In genomic region chr6:135331002-135331401, GRCh38 we compare ENCODE assay signal across 17 cellular contexts.
DNase-seq lines count a peak whose midpoint lies in the region; ATAC-seq and TF ChIP-seq lines count a peak whose summit lies in the region.
"Had no signal": no experiment of that assay in that cellular context is flagged by ENCODE, and none has a peak within 500 bp of the region (broad histone marks: within the 10 kb centered on the region; RNA-seq: fewer than 3 reads in every experiment).

No MANE protein-coding gene starts in this region.

- H3K4me3 Mint-ChIP-seq in memory B cell = no peak overlapping the region
- no peak overlapping the region for H3K4me3 Mint-ChIP-seq in stimulated activated naive B cell treated with anti-CD40 and anti-IgM and Interleukin-4, amounts not matched to agents 10 μg/mL and 1 μg/mL and 100 μg/mL, for 72 hours
- H3K4me3 Mint-ChIP-seq: activated T-cell treated with anti-CD3 and anti-CD28 coated beads, Interleukin-2, amount 50 U/mL, for 24 hours; nephron had no signal

- peak; percentile 31 for DNase-seq in GM13977 (ENCODE audit: low spot score)
- peak; percentile 9 for DNase-seq in HCEC 1CT
- peak; percentile 41 for DNase-seq in NB4 (ENCODE audit: low read depth)
- DNase-seq in memory B cell (ENCODE audit: low spot score in 2 of 2) = no peak
- DNase-seq in COLO668 (lab: John Stamatoyannopoulos, UW; ENCODE audit: unreplicated experiment) = no peak
- no peak for DNase-seq in stimulated activated naive B cell treated with anti-CD40 and anti-IgM and Interleukin-4, amounts not matched to agents 10 μg/mL and 1 μg/mL and 100 μg/mL, for 72 hours
- DNase-seq in NOMO-1 (lab: John Stamatoyannopoulos, UW; ENCODE audit: unreplicated experiment in 2 of 2) = no peak
- DNase-seq in heart right ventricle = no peak
- DNase-seq: activated T-cell treated with anti-CD3 and anti-CD28 coated beads, Interleukin-2, amount 50 U/mL, for 24 hours; amygdala; foreskin keratinocyte; KBM-7; sigmoid colon; T-helper 1 cell had no signal

- intact Hi-C loops in heart right ventricle (cut with DNase I) = no loop called here

- TF ChIP-seq CTCF in GM13977 (IDR thresholded peaks at IDR 0.05; ENCODE audit: extremely low read depth, insufficient read depth, missing control alignments) = no peak
- TF ChIP-seq CTCF in NB4 (IDR thresholded peaks at IDR 0.05; ENCODE audit: low read depth, low read length) = no peak
- TF ChIP-seq CTCF in heart right ventricle (IDR thresholded peaks at IDR 0.05) = no peak

- ATAC-seq in memory B cell (ENCODE audit: low read depth) = no peak
- ATAC-seq in stimulated activated naive B cell treated with anti-CD40 and anti-IgM and Interleukin-4, amounts not matched to agents 10 μg/mL and 1 μg/mL and 100 μg/mL, for 72 hours (replicated peaks) = no peak
- no peak for ATAC-seq in heart right ventricle
- ATAC-seq: foreskin keratinocyte, HCT116 had no signal

- H3K9me3 ChIP-seq in heart right ventricle = peaks cover 0 to 9% (median 0%) of the 10 kb centered on the region in 11 donors
- H3K9me3 ChIP-seq: sigmoid colon had no signal

- peak overlapping the region; percentile 62 for H3K27ac Mint-ChIP-seq in memory B cell
- H3K27ac Mint-ChIP-seq in stimulated activated naive B cell treated with anti-CD40 and anti-IgM and Interleukin-4, amounts not matched to agents 10 μg/mL and 1 μg/mL and 100 μg/mL, for 72 hours = no peak overlapping the region
- H3K27ac Mint-ChIP-seq: activated T-cell treated with anti-CD3 and anti-CD28 coated beads, Interleukin-2, amount 50 U/mL, for 24 hours; nephron had no signal

- peaks cover 0 to 8% (median 0%) of the 10 kb centered on the region in 9 donors for H3K36me3 ChIP-seq in heart right ventricle
- H3K36me3 ChIP-seq: sigmoid colon had no signal

- H3K4me3 ChIP-seq in NB4 (ENCODE audit: low read depth, low read length) (no peak overlapping the region), heart right ventricle (no peak overlapping the region)
- H3K4me3 ChIP-seq: sigmoid colon had no signal

- no peak overlapping the region for H3K27ac ChIP-seq in heart right ventricle
- H3K27ac ChIP-seq: C4-2B, foreskin keratinocyte, sigmoid colon had no signal

- no peak for TF ChIP-seq POLR2A in NB4 (IDR thresholded peaks at IDR 0.05; ENCODE audit: extremely low read depth, insufficient read length)

- peaks cover 1% of the 10 kb centered on the region for H3K36me3 Mint-ChIP-seq in memory B cell
- H3K36me3 Mint-ChIP-seq in stimulated activated naive B cell treated with anti-CD40 and anti-IgM and Interleukin-4, amounts not matched to agents 10 μg/mL and 1 μg/mL and 100 μg/mL, for 72 hours = peaks cover 2 to 9% of the 10 kb centered on the region in 2 donors

- H3K4me1 ChIP-seq in heart right ventricle = no peaks in the 10 kb centered on the region
- H3K4me1 ChIP-seq: foreskin keratinocyte, sigmoid colon had no signal

- in situ Hi-C loops in GM13977 (cut with MboI; ENCODE audit: low pct_unique_long_range_greater_than_20kb, low sequenced_read_pairs, unreplicated experiment) = no loop called here

- no peaks in the 10 kb centered on the region for H3K4me1 Mint-ChIP-seq in memory B cell
- no peaks in the 10 kb centered on the region for H3K4me1 Mint-ChIP-seq in stimulated activated naive B cell treated with anti-CD40 and anti-IgM and Interleukin-4, amounts not matched to agents 10 μg/mL and 1 μg/mL and 100 μg/mL, for 72 hours
- H3K4me1 Mint-ChIP-seq: nephron had no signal

- no peaks in the 10 kb centered on the region for H3K9me3 Mint-ChIP-seq in memory B cell
- H3K9me3 Mint-ChIP-seq in stimulated activated naive B cell treated with anti-CD40 and anti-IgM and Interleukin-4, amounts not matched to agents 10 μg/mL and 1 μg/mL and 100 μg/mL, for 72 hours = no peaks in the 10 kb centered on the region
- H3K9me3 Mint-ChIP-seq: activated T-cell treated with anti-CD3 and anti-CD28 coated beads, Interleukin-2, amount 50 U/mL, for 24 hours; nephron had no signal

- H3K27me3 Mint-ChIP-seq in memory B cell = no peaks in the 10 kb centered on the region
- H3K27me3 Mint-ChIP-seq in stimulated activated naive B cell treated with anti-CD40 and anti-IgM and Interleukin-4, amounts not matched to agents 10 μg/mL and 1 μg/mL and 100 μg/mL, for 72 hours = no peaks in the 10 kb centered on the region
- H3K27me3 Mint-ChIP-seq: activated T-cell treated with anti-CD3 and anti-CD28 coated beads, Interleukin-2, amount 50 U/mL, for 24 hours had no signal

- WGBS in heart right ventricle, 2 donors = 92 to 96% methylated on average over 2 of the region's 2 CpGs

- H3K27me3 ChIP-seq in heart right ventricle = no peaks in the 10 kb centered on the region
- H3K27me3 ChIP-seq: foreskin keratinocyte, sigmoid colon had no signal

Comparison
In these comparisons a context has a peak if more than half of its experiments do, and no peak if none do; other contexts are left out.
1. DNase-seq: peak in GM13977 (single experiment), HCEC 1CT (single experiment) and NB4 (single experiment); none in memory B cell (0 of 2), COLO668 (single experiment), stimulated activated naive B cell treated with anti-CD40 and anti-IgM and Interleukin-4, amounts not matched to agents 10 μg/mL and 1 μg/mL and 100 μg/mL, for 72 hours (single experiment), NOMO-1 (0 of 2) and heart right ventricle (0 of 2).